7 cellular contexts compared by ENCODE assay signal in the genomic region with DNA sequence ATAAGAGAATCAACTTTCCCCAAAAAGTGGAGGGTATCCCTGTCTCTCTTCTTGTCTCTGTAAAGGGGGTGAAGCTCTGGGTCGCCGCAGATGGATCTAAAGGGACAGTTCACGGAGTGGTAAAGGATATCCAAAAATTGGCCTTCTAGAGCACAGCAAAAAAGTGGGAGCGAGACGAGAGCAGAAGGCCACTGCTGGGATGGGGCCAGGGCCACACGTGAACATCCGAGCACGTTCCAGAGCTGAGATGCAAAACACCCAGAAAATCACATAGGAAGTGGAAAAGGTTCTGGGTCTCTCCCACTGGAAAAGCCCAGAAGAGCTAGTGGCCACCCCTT. TPM values are rescaled to one million over a fixed set of nuclear protein-coding genes. Genes with fewer than 3 reads are reported as not detected.
DNase-seq lines count a peak whose midpoint lies in the region; TF ChIP-seq lines count a peak whose summit lies in the region.

No MANE protein-coding gene starts in this region.

- no peak for TF ChIP-seq CTCF in adrenal gland (IDR thresholded peaks at IDR 0.05)

- H3K27me3 ChIP-seq in adrenal gland: no peaks in the 10 kb centered on the region
- no peaks in the 10 kb centered on the region for H3K27me3 ChIP-seq in layer of hippocampus (ENCODE audit: control insufficient read depth, insufficient read depth, low read length)
- H3K27me3 ChIP-seq in stomach smooth muscle (ENCODE audit: control insufficient read depth in 1 of 2, insufficient read depth in 2 of 2, low read length in 2 of 2): no peaks in the 10 kb centered on the region

- H3K9ac ChIP-seq in stomach smooth muscle (ENCODE audit: low read length in 2 of 2): peak overlapping the region; percentile 59 to 74

- no peaks in the 10 kb centered on the region for H3K27me3 Mint-ChIP-seq in IgD-negative memory B cell

- peak overlapping the region; percentile 84 to 99 (median 91) for H3K4me3 Mint-ChIP-seq in IgD-negative memory B cell

- TF ChIP-seq POLR2A in adrenal gland (IDR thresholded peaks at IDR 0.05): no peak

- peak overlapping the region in 3 of 5 donors; percentile 98 to 100 (median 99) for H3K27ac ChIP-seq in adrenal gland
- H3K27ac ChIP-seq in layer of hippocampus (ENCODE audit: low read depth, low read length): peak overlapping the region; percentile 64
- H3K27ac ChIP-seq in stomach smooth muscle (ENCODE audit: low read length): peak overlapping the region; percentile 55

- H3K9me3 Mint-ChIP-seq in IgD-negative memory B cell: no peaks in the 10 kb centered on the region

- DNase-seq in adrenal gland (peak in 1 of 7 donors; percentile 32), NCI-H2227 (lab: John Stamatoyannopoulos, UW; ENCODE audit: unreplicated experiment) (no peak), putamen (ENCODE audit: low spot score) (no peak)
- no peak for DNase-seq in activated CD8-positive, alpha-beta memory T cell treated with anti-CD3 and anti-CD28 coated beads, Interleukin-2, amount 50 U/mL, for 48 hours

- WGBS in adrenal gland, 4 donors: 33 to 41% (median 38%) methylated on average over 8 of the region's 8 CpGs

- peak overlapping the region; percentile 73 to 97 (median 88) for H3K27ac Mint-ChIP-seq in IgD-negative memory B cell

- peaks cover 25 to 31% of the 10 kb centered on the region in 2 donors for H3K4me1 ChIP-seq in adrenal gland (replicated peaks in 1 of 2)
- peaks cover 50% of the 10 kb centered on the region for H3K4me1 ChIP-seq in stomach smooth muscle (ENCODE audit: control insufficient read depth, insufficient read depth, low read length)

- H3K4me3 ChIP-seq in adrenal gland (peak overlapping the region in 2 of 4 donors; percentile 75 to 94), stomach smooth muscle (ENCODE audit: low read length in 2 of 2) (peak overlapping the region; percentile 86 to 94)

- H3K9me3 ChIP-seq in adrenal gland (replicated peaks in 1 of 3): no peaks in the 10 kb centered on the region
- no peaks in the 10 kb centered on the region for H3K9me3 ChIP-seq in stomach smooth muscle (ENCODE audit: control insufficient read depth in 2 of 2, low read length in 2 of 2)

- H3K36me3 ChIP-seq in adrenal gland (replicated peaks in 1 of 2) (no peaks in the 10 kb centered on the region), stomach smooth muscle (ENCODE audit: control insufficient read depth in 2 of 2, insufficient read depth in 2 of 2, low read length in 2 of 2) (no peaks in the 10 kb centered on the region)

- peaks cover 46 to 52% (median 49%) of the 10 kb centered on the region in 3 donors for H3K4me1 Mint-ChIP-seq in IgD-negative memory B cell

- intact Hi-C loops in adrenal gland (cut with DNase I): loop anchor here (10.0 kb wide), 2 partner anchors 71 to 151 kb away; partner anchors contain the start of gene EFHC1 (in 1 of the 2)

- peaks cover 4% of the 10 kb centered on the region for H3K36me3 Mint-ChIP-seq in IgD-negative memory B cell

RNA-seq across cellular contexts. Expression of gene TRAM2, which starts 0.8 kb away (rescaled TPM):
- polyA plus RNA-seq in IgD-negative memory B cell: 7.5 TPM
- total RNA-seq in adrenal gland: 10 to 100 TPM in 6 of 8 donors, 1 to 10 TPM in 2; 8.0 to 17.9 (median 10.6) TPM
- polyA plus RNA-seq in adrenal gland: 1 to 10 TPM; 2.2 to 7.0 (median 2.5) TPM
